Comparison of ENCODE assay signal across 8 cellular contexts in the genomic region with DNA sequence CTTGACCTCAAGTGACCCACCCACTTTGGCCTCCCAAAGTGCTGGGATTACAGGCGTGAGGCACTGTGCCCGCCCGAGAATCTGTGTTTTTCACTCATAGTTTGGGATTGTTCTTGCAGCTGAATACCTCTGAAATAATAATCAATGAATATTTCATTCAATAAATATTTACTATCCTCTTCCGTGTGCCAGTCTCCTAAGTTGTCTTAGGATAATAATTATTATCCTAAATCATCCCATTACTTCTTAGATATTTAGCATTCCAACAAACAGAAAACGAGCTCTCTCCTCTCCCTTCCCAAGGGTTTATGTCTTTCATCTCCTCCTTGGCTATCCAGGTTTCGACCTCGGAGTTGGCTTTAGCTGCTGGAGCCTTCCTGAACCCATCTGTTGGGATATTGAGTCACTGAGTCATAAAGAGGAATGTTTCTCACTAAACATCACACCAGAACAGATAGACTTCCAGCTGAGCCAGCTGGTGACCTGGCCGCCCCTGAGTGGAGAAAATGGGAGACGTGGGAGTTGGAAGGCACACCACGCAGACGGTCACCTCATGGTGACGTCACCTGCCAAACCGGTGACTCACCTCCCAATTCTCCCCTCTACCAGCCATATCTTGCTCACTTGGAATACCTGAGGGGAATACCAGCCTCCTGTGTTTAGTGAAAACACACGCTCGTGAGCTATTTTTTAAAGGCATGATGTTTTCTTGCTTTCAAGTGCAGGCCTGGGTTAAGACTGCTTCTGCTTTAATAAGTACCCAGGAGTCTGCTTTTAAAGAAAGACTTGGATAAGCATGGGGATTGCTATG. TPM values are rescaled to one million over a fixed set of nuclear protein-coding genes. Genes with fewer than 3 reads are reported as not detected.
DNase-seq lines count a peak whose midpoint lies in the region; ATAC-seq, FAIRE-seq and TF ChIP-seq lines count a peak whose summit lies in the region.

No MANE protein-coding gene starts in this region.

- TF ChIP-seq CTCF in retinal pigment epithelial cell (conservative IDR thresholded peaks at IDR 0.05; ENCODE audit: low read depth, low read length) = no peak

- DNase-seq in GM03348 (ENCODE audit: low spot score) (peak; percentile 90), RCC 7860 (ENCODE audit: low spot score) (peak; percentile 100), fibroblast of gingiva (ENCODE audit: low read depth) (peak; percentile 82), retinal pigment epithelial cell (ENCODE audit: low read depth) (peak; percentile 96), left lobe of liver (ENCODE audit: low spot score) (no peak), HT-29 (ENCODE audit: low spot score) (no peak), SIG-M5 (lab: John Stamatoyannopoulos, UW) (no peak)

- ATAC-seq in GM21423 (IDR thresholded peaks at IDR 0.05; ENCODE audit: unreplicated experiment) = no peak
- no peak for ATAC-seq in left lobe of liver

- no peak overlapping the region for H3K4me3 ChIP-seq in retinal pigment epithelial cell (ENCODE audit: low read length)

- peak; percentile 91 for FAIRE-seq in RCC 7860 (lab: Jason Lieb, UNC)

RNA-seq across cellular contexts. Expression of gene BHLHE40, which starts 43.9 kb away (rescaled TPM):
- 26.4 TPM for total RNA-seq in left lobe of liver
- 22.1 and 26.1 TPM in 2 replicates for total RNA-seq in HT-29 (2014; rRNA removed; shearing (Covaris generic))

Comparison
In these comparisons a context has a peak if more than half of its experiments do, and no peak if none do; other contexts are left out.
1. DNase-seq: peak in GM03348 (single experiment), RCC 7860 (single experiment), fibroblast of gingiva (single experiment) and retinal pigment epithelial cell (single experiment); none in left lobe of liver (single experiment), HT-29 (single experiment) and SIG-M5 (single experiment).